In the genomic region with DNA sequence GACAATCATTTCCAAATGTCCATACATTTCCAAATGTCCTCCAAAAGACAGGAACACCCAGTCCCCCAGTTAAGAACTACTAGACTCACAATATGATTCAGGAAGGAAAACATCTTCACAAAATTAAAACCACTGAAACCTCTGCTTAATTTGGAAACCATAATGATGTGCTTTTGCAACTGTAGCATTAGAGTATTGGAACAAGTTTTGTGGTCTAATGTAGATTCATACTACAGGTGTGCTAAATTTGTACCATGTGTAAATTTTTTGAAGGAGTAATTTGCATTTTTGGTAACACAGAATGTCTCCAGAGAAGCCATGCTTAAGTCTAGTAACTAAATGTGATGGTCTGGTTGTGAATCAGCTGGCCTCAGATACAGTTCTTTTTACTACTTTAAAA, we compare ENCODE assay signal across 10 cellular contexts.
DNase-seq lines count a peak whose midpoint lies in the region; ATAC-seq and TF ChIP-seq lines count a peak whose summit lies in the region.
"Had no signal": no experiment of that assay in that cellular context is flagged by ENCODE, and none has a peak within 500 bp of the region (broad histone marks: within the 10 kb centered on the region; RNA-seq: fewer than 3 reads in every experiment).

No MANE protein-coding gene starts in this region.

- H3K9me3 ChIP-seq in right cardiac atrium (ENCODE audit: control insufficient read depth, low read length) = no peaks in the 10 kb centered on the region
- H3K9me3 ChIP-seq: body of pancreas had no signal

- no peak overlapping the region for H3K27ac ChIP-seq in right cardiac atrium (ENCODE audit: low read length)
- H3K27ac ChIP-seq: body of pancreas had no signal

- ATAC-seq in GM18868 (IDR thresholded peaks at IDR 0.05; ENCODE audit: unreplicated experiment) (peak; percentile 84), HG02610 (IDR thresholded peaks at IDR 0.05; ENCODE audit: unreplicated experiment) (peak; percentile 92), HG03521 (IDR thresholded peaks at IDR 0.05; ENCODE audit: unreplicated experiment) (peak; percentile 66), right cardiac atrium (no peak)
- ATAC-seq: body of pancreas, left lobe of liver had no signal

- no peaks in the 10 kb centered on the region for H3K4me1 ChIP-seq in right cardiac atrium (ENCODE audit: control insufficient read depth, insufficient read depth, low read length)
- H3K4me1 ChIP-seq: body of pancreas had no signal

- DNase-seq in AG10803 (ENCODE audit: low read depth) (peak; percentile 48), right cardiac atrium (no peak), HuH-7 (ENCODE audit: low spot score) (no peak), SKM-1 treated with dmso at 0.1 percent for 144 hours (lab: John Stamatoyannopoulos, UW; ENCODE audit: unreplicated experiment) (no peak), SKM-1 (lab: John Stamatoyannopoulos, UW; ENCODE audit: unreplicated experiment) (no peak)
- DNase-seq: body of pancreas had no signal

- no peak overlapping the region for H3K4me3 ChIP-seq in AG10803 (ENCODE audit: low read length)
- no peak overlapping the region for H3K4me3 ChIP-seq in right cardiac atrium (ENCODE audit: low read length)
- H3K4me3 ChIP-seq: body of pancreas had no signal

- H3K27me3 ChIP-seq in right cardiac atrium (ENCODE audit: control insufficient read depth, insufficient read depth) = no peaks in the 10 kb centered on the region
- H3K27me3 ChIP-seq: body of pancreas had no signal

- intact Hi-C loops in right cardiac atrium (cut with DNase I) = no loop called here

- TF ChIP-seq CTCF in AG10803 (conservative IDR thresholded peaks at IDR 0.05; ENCODE audit: low read length) = no peak

Comparison
In these comparisons a context has a peak if more than half of its experiments do, and no peak if none do; other contexts are left out.
1. ATAC-seq: peak in GM18868 (single experiment), HG02610 (single experiment) and HG03521 (single experiment); none in right cardiac atrium (0 of 2).